In the genomic region with DNA sequence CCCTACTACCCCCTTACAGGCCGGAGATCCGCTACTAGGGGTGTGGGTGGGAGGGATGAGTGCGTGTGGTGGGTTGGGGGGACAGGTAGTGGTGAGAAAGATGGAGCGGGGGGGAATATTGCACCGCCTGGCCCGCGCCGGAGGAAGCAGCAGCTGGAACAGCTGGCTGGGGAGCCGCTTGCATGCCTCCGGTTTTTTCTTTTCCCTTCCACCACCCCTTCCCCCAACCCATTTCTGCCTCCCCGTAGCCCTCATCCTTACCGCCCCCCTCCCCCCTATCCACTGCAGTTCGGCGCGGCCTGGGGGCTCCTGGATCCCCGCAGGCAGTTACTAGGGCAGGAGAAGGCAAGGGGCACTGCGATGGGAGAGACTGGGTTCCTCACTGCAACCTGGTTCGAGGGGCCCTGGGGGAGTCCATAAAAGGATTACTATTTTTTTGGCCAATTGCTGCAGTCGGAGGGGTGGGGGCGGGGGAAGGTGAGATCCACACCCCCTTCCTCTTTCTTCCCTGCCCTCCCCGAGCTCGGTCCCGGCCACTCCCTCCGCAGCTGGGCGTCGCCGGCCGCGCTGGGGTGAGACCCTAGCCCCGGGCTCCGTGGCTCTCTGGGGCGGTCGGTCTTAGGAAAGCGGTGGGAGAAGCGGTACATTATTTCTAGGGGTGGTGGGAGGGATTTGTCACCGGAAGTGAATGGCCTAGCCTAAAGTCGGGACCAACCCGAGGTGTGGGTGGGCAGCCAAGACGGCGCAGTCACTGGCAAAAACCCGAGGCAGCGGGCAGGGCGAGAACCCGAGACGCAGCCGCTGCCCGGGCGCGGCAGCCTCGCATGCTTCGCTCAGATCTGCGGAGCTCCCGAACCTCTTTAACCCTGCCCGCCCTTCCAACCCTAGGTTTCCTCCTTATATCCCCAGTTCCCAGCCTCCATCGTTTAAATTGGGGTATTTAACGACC, we compare ENCODE assay signal across 8 cellular contexts. TPM values are rescaled to one million over a fixed set of nuclear protein-coding genes. Genes with fewer than 3 reads are reported as not detected.
DNase-seq lines count a peak whose midpoint lies in the region; FAIRE-seq and TF ChIP-seq lines count a peak whose summit lies in the region.

No MANE protein-coding gene starts in this region.

- H3K36me3 ChIP-seq in SJCRH30 (0 out of 2 replicates have a peak, but pooled peaks cover 5% of the 10 kb centered on the region), neuron (ENCODE audit: insufficient read depth, low read length) (no peaks in the 10 kb centered on the region), stomach smooth muscle (ENCODE audit: control insufficient read depth in 2 of 2, insufficient read depth in 2 of 2, low read length in 2 of 2) (no peaks in the 10 kb centered on the region)

- DNase-seq in ELF-1 (ENCODE audit: low read depth, low spot score) = peak; percentile 98
- DNase-seq in H54 (ENCODE audit: insufficient read length, low spot score) = peak; percentile 80
- DNase-seq in M059J (ENCODE audit: low read depth) = peak; percentile 95
- DNase-seq in SJCRH30 = peak; percentile 91 to 94
- peak; percentile 29 to 76 (median 52) for DNase-seq in activated naive CD4-positive, alpha-beta T cell (lab: John Stamatoyannopoulos, UW)
- peak; percentile 91 for DNase-seq in foreskin melanocyte

- peak overlapping the region; percentile 95 for H3K27ac ChIP-seq in SJCRH30
- H3K27ac ChIP-seq in stomach smooth muscle (ENCODE audit: low read length) = peak overlapping the region; percentile 95

- H3K4me3 ChIP-seq in SJCRH30 (peak overlapping the region; percentile 99), neuron (ENCODE audit: low read length) (peak overlapping the region; percentile 97), stomach smooth muscle (ENCODE audit: low read length in 2 of 2) (peak overlapping the region; percentile 77 to 86)

- peak; percentile 48 for FAIRE-seq in H54 (lab: Jason Lieb, UNC)

- H3K27me3 ChIP-seq in SJCRH30 = no peaks in the 10 kb centered on the region
- no peaks in the 10 kb centered on the region for H3K27me3 ChIP-seq in neuron (ENCODE audit: insufficient read depth, low read length)
- H3K27me3 ChIP-seq in stomach smooth muscle (ENCODE audit: control insufficient read depth in 1 of 2, insufficient read depth in 2 of 2, low read length in 2 of 2) = no peaks in the 10 kb centered on the region

- H3K4me1 ChIP-seq in SJCRH30 = peaks cover 7% of the 10 kb centered on the region
- H3K4me1 ChIP-seq in neuron (ENCODE audit: insufficient read depth, low read length) = peaks cover 14% of the 10 kb centered on the region
- H3K4me1 ChIP-seq in stomach smooth muscle (ENCODE audit: control insufficient read depth, insufficient read depth, low read length) = peaks cover 13% of the 10 kb centered on the region

- TF ChIP-seq POLR2A in H54 (IDR thresholded peaks at IDR 0.05; ENCODE audit: low read depth, low read length) = peak; percentile 52

- H3K9me3 ChIP-seq in SJCRH30 (replicated peaks) (no peaks in the 10 kb centered on the region), neuron (ENCODE audit: low read length) (no peaks in the 10 kb centered on the region), stomach smooth muscle (ENCODE audit: control insufficient read depth in 2 of 2, low read length in 2 of 2) (no peaks in the 10 kb centered on the region)

- H2AFZ ChIP-seq in neuron (ENCODE audit: low read depth, low read length) = peak overlapping the region; percentile 90

- H3K9ac ChIP-seq in stomach smooth muscle (ENCODE audit: low read length in 2 of 2) = peak overlapping the region; percentile 83 to 92

RNA-seq across cellular contexts. Expression of gene TBCC, which starts 0.8 kb away (rescaled TPM):
- total RNA-seq in M059J (2014; rRNA removed; shearing (Covaris generic)) = 46.2 and 62.8 TPM in 2 replicates
- total RNA-seq in SJCRH30 (2014; rRNA removed; shearing (Covaris generic)) = 34.1 and 38.0 TPM in 2 replicates

RNA-seq across cellular contexts. Expression of gene PRPH2, which starts 24.3 kb away (rescaled TPM):
- total RNA-seq in M059J (2014; rRNA removed; shearing (Covaris generic)) = not detected in 2 replicates
- 1.9 and 2.1 TPM in 2 replicates for total RNA-seq in SJCRH30 (2014; rRNA removed; shearing (Covaris generic))

RNA-seq across cellular contexts. Expression of gene BICRAL, which starts 35.1 kb away (rescaled TPM):
- 5.4 and 7.5 TPM in 2 replicates for total RNA-seq in M059J (2014; rRNA removed; shearing (Covaris generic))
- total RNA-seq in SJCRH30 (2014; rRNA removed; shearing (Covaris generic)) = 4.4 and 4.8 TPM in 2 replicates

Comparison
In these comparisons a context has a peak if more than half of its experiments do, and no peak if none do; other contexts are left out.
1. Peak in every context shown above with its lines: DNase-seq, H3K4me3 ChIP-seq and H3K27ac ChIP-seq.